1 cellular context compared by ENCODE assay signal in genomic region chr15:56967336-56967735, GRCh38.
TF ChIP-seq lines count a peak whose summit lies in the region.

No MANE protein-coding gene starts in this region.

TF ChIP-seq in WTC11, 78 proteins besides CTCF, POLR2A, EP300 and RAD21 (continued from another document):
- TF ChIP-seq, protein P1, sequence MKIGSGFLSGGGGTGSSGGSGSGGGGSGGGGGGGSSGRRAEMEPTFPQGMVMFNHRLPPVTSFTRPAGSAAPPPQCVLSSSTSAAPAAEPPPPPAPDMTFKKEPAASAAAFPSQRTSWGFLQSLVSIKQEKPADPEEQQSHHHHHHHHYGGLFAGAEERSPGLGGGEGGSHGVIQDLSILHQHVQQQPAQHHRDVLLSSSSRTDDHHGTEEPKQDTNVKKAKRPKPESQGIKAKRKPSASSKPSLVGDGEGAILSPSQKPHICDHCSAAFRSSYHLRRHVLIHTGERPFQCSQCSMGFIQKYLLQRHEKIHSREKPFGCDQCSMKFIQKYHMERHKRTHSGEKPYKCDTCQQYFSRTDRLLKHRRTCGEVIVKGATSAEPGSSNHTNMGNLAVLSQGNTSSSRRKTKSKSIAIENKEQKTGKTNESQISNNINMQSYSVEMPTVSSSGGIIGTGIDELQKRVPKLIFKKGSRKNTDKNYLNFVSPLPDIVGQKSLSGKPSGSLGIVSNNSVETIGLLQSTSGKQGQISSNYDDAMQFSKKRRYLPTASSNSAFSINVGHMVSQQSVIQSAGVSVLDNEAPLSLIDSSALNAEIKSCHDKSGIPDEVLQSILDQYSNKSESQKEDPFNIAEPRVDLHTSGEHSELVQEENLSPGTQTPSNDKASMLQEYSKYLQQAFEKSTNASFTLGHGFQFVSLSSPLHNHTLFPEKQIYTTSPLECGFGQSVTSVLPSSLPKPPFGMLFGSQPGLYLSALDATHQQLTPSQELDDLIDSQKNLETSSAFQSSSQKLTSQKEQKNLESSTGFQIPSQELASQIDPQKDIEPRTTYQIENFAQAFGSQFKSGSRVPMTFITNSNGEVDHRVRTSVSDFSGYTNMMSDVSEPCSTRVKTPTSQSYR (CRISPR knock-in tag; IDR thresholded peaks at IDR 0.05), result no peak
- no peak for TF ChIP-seq RORB (CRISPR knock-in tag; IDR thresholded peaks at IDR 0.05)
- TF ChIP-seq, protein P2, sequence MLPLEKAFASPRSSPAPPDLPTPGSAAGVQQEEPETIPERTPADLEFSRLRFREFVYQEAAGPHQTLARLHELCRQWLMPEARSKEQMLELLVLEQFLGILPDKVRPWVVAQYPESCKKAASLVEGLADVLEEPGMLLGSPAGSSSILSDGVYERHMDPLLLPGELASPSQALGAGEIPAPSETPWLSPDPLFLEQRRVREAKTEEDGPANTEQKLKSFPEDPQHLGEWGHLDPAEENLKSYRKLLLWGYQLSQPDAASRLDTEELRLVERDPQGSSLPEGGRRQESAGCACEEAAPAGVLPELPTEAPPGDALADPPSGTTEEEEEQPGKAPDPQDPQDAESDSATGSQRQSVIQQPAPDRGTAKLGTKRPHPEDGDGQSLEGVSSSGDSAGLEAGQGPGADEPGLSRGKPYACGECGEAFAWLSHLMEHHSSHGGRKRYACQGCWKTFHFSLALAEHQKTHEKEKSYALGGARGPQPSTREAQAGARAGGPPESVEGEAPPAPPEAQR (CRISPR knock-in tag; IDR thresholded peaks at IDR 0.05), result no peak
